In genomic region chr9:121768416-121769015, GRCh38 we compare ENCODE assay signal across 19 cellular contexts.
"Had no signal": no experiment of that assay in that cellular context is flagged by ENCODE, and none has a peak within 500 bp of the region (broad histone marks: within the 10 kb centered on the region; RNA-seq: fewer than 3 reads in every experiment).

No MANE protein-coding gene starts in this region.

- H3K9me3 Mint-ChIP-seq: activated CD4-positive, alpha-beta memory T cell treated with anti-CD3 and anti-CD28 coated beads, Interleukin-2, amount 10 ng/mL, durations not matched to agents 7 days and 5 days; activated naive CD8-positive, alpha-beta T cell treated with anti-CD3 and anti-CD28 coated beads, Interleukin-2, amount 50 U/mL, for 24 hours; activated T-helper 17 cell treated with anti-CD3 and anti-CD28 coated beads, Interleukin-2, amount 50 U/mL, for 72 hours; effector memory CD8-positive, alpha-beta T cell; memory B cell; naive B cell; neural crest cell; stimulated activated effector memory CD8-positive, alpha-beta T cell treated with anti-CD3 and anti-CD28 coated beads, Interleukin-12 subunit alpha, Interleukin-12 subunit beta, amount 100 ng/mL, for 72 hours had no signal

- H3K27ac ChIP-seq: esophagus squamous epithelium, psoas muscle had no signal

- H3K27me3 ChIP-seq: esophagus squamous epithelium had no signal

- H3K36me3 Mint-ChIP-seq: activated CD8-positive, alpha-beta memory T cell treated with anti-CD3 and anti-CD28 coated beads, Interleukin-2, amount 10 ng/mL, durations not matched to agents 7 days and 5 days; memory B cell; naive B cell; stimulated activated effector memory CD8-positive, alpha-beta T cell treated with anti-CD3 and anti-CD28 coated beads, Interleukin-12 subunit alpha, Interleukin-12 subunit beta, amount 100 ng/mL, for 72 hours had no signal

- H3K9me3 ChIP-seq: esophagus squamous epithelium, psoas muscle had no signal

- ATAC-seq: activated CD8-positive, alpha-beta memory T cell treated with anti-CD3 and anti-CD28 coated beads, Interleukin-2, amount 10 ng/mL, durations not matched to agents 7 days and 5 days; activated naive CD8-positive, alpha-beta T cell treated with anti-CD3 and anti-CD28 coated beads, Interleukin-2, amount 50 U/mL, for 24 hours; activated T-helper 17 cell treated with anti-CD3 and anti-CD28 coated beads, Interleukin-2, amount 50 U/mL, for 72 hours; effector memory CD8-positive, alpha-beta T cell; psoas muscle; sciatic nerve; stimulated activated effector memory CD8-positive, alpha-beta T cell treated with anti-CD3 and anti-CD28 coated beads, Interleukin-12 subunit alpha, Interleukin-12 subunit beta, amount 100 ng/mL, for 72 hours had no signal

- DNase-seq: activated CD4-positive, alpha-beta memory T cell treated with anti-CD3 and anti-CD28 coated beads, Interleukin-2, amount 10 ng/mL, durations not matched to agents 7 days and 5 days; activated CD4-positive, alpha-beta T cell treated with anti-CD3 and anti-CD28 coated beads for 48 hours; activated CD4-positive, CD25-positive, alpha-beta regulatory T cell; activated CD8-positive, alpha-beta memory T cell treated with anti-CD3 and anti-CD28 coated beads, Interleukin-2, amount 10 ng/mL, durations not matched to agents 7 days and 5 days; activated naive CD4-positive, alpha-beta T cell; activated naive CD8-positive, alpha-beta T cell treated with anti-CD3 and anti-CD28 coated beads, Interleukin-2, amount 50 U/mL, for 24 hours; dermis blood vessel endothelial cell; effector memory CD8-positive, alpha-beta T cell; esophagus squamous epithelium; naive B cell; stimulated activated CD4-positive, alpha-beta T cell treated with anti-CD3 and anti-CD28 coated beads, Interleukin-4, amount 100 ng/mL, for 24 hours; T1000 had no signal

- H3K4me3 Mint-ChIP-seq: activated CD4-positive, alpha-beta memory T cell treated with anti-CD3 and anti-CD28 coated beads, Interleukin-2, amount 10 ng/mL, durations not matched to agents 7 days and 5 days; activated CD8-positive, alpha-beta memory T cell treated with anti-CD3 and anti-CD28 coated beads, Interleukin-2, amount 10 ng/mL, durations not matched to agents 7 days and 5 days; activated naive CD8-positive, alpha-beta T cell treated with anti-CD3 and anti-CD28 coated beads, Interleukin-2, amount 50 U/mL, for 24 hours; activated T-helper 17 cell treated with anti-CD3 and anti-CD28 coated beads, Interleukin-2, amount 50 U/mL, for 72 hours; effector memory CD8-positive, alpha-beta T cell; memory B cell; naive B cell; stimulated activated effector memory CD8-positive, alpha-beta T cell treated with anti-CD3 and anti-CD28 coated beads, Interleukin-12 subunit alpha, Interleukin-12 subunit beta, amount 100 ng/mL, for 72 hours had no signal

- H3K4me1 Mint-ChIP-seq: activated CD4-positive, alpha-beta memory T cell treated with anti-CD3 and anti-CD28 coated beads, Interleukin-2, amount 10 ng/mL, durations not matched to agents 7 days and 5 days; activated CD8-positive, alpha-beta memory T cell treated with anti-CD3 and anti-CD28 coated beads, Interleukin-2, amount 10 ng/mL, durations not matched to agents 7 days and 5 days; activated naive CD8-positive, alpha-beta T cell treated with anti-CD3 and anti-CD28 coated beads, Interleukin-2, amount 50 U/mL, for 24 hours; activated T-helper 17 cell treated with anti-CD3 and anti-CD28 coated beads, Interleukin-2, amount 50 U/mL, for 72 hours; memory B cell; naive B cell; neural crest cell; stimulated activated effector memory CD8-positive, alpha-beta T cell treated with anti-CD3 and anti-CD28 coated beads, Interleukin-12 subunit alpha, Interleukin-12 subunit beta, amount 100 ng/mL, for 72 hours had no signal

- H3K27me3 Mint-ChIP-seq: activated CD4-positive, alpha-beta memory T cell treated with anti-CD3 and anti-CD28 coated beads, Interleukin-2, amount 10 ng/mL, durations not matched to agents 7 days and 5 days; activated naive CD8-positive, alpha-beta T cell treated with anti-CD3 and anti-CD28 coated beads, Interleukin-2, amount 50 U/mL, for 24 hours; effector memory CD8-positive, alpha-beta T cell; naive B cell had no signal

- H3K4me3 ChIP-seq: esophagus squamous epithelium, psoas muscle, smooth muscle cell had no signal

- H3K27ac Mint-ChIP-seq: activated CD4-positive, alpha-beta memory T cell treated with anti-CD3 and anti-CD28 coated beads, Interleukin-2, amount 10 ng/mL, durations not matched to agents 7 days and 5 days; activated CD8-positive, alpha-beta memory T cell treated with anti-CD3 and anti-CD28 coated beads, Interleukin-2, amount 10 ng/mL, durations not matched to agents 7 days and 5 days; activated naive CD8-positive, alpha-beta T cell treated with anti-CD3 and anti-CD28 coated beads, Interleukin-2, amount 50 U/mL, for 24 hours; activated T-helper 17 cell treated with anti-CD3 and anti-CD28 coated beads, Interleukin-2, amount 50 U/mL, for 72 hours; effector memory CD8-positive, alpha-beta T cell; memory B cell; naive B cell; stimulated activated effector memory CD8-positive, alpha-beta T cell treated with anti-CD3 and anti-CD28 coated beads, Interleukin-12 subunit alpha, Interleukin-12 subunit beta, amount 100 ng/mL, for 72 hours had no signal
